ENCODE assay signal across 1 cellular context in the genomic region with DNA sequence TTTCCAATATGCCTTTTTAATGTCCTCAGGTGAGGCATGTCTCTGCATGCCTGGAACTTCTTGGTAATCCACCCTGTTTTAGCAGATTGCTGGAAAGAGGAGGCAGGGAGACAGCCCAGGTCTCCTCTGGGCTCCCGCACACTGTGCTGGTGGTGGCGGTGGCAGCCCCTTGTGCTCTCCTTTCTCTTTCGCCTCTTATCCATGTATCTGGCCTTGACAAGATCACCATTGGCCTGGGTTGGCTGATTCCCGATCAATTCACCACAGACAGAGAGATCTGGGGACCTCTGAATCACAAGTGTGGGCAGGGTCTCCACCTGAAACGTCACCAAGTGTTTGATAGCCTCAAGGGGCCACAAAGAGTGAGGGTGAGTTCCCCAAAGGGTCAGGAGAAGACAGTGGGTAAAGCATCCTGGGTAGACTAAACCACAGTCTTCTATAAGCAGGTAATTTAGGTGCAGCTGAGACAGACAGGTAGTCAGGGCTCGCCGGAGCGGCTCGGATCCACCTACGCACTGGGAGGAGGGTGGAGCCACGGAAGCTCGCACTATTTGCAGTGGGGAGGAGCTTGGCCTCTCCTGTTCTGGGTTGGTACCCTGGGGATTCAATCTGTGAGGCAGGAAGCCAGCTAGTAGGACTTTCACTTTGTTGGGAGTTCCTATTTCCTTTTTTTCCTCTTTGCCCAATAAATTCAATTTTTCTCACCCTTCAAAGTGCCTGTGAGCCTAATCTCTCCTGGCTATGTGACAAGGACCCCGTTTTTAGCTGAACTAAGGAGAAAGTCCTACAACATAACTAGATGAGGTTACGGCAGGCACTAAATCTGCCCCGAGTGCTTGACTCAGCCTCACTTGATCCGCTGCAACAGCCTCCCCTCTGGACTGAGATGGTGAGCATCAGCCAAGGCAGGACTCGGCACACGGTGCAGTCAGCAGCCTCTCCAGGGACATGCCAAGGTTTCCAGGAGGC.
TF ChIP-seq lines count a peak whose summit lies in the region.

No MANE protein-coding gene starts in this region.

TF ChIP-seq in HepG2, 621 proteins besides CTCF, POLR2A, EP300 and RAD21 (continued from another document and continues in another):
- TF ChIP-seq, protein P1, sequence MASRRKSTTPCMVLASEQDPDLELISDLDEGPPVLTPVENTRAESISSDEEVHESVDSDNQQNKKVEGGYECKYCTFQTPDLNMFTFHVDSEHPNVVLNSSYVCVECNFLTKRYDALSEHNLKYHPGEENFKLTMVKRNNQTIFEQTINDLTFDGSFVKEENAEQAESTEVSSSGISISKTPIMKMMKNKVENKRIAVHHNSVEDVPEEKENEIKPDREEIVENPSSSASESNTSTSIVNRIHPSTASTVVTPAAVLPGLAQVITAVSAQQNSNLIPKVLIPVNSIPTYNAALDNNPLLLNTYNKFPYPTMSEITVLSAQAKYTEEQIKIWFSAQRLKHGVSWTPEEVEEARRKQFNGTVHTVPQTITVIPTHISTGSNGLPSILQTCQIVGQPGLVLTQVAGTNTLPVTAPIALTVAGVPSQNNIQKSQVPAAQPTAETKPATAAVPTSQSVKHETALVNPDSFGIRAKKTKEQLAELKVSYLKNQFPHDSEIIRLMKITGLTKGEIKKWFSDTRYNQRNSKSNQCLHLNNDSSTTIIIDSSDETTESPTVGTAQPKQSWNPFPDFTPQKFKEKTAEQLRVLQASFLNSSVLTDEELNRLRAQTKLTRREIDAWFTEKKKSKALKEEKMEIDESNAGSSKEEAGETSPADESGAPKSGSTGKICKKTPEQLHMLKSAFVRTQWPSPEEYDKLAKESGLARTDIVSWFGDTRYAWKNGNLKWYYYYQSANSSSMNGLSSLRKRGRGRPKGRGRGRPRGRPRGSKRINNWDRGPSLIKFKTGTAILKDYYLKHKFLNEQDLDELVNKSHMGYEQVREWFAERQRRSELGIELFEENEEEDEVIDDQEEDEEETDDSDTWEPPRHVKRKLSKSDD (CRISPR knock-in tag; IDR thresholded peaks at IDR 0.05; ENCODE audit: low read depth) = no peak
- TF ChIP-seq, protein P2, sequence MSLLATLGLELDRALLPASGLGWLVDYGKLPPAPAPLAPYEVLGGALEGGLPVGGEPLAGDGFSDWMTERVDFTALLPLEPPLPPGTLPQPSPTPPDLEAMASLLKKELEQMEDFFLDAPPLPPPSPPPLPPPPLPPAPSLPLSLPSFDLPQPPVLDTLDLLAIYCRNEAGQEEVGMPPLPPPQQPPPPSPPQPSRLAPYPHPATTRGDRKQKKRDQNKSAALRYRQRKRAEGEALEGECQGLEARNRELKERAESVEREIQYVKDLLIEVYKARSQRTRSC (CRISPR knock-in tag; IDR thresholded peaks at IDR 0.05; ENCODE audit: low read depth) = no peak
- TF ChIP-seq DNMT3B (CRISPR knock-in tag; conservative IDR thresholded peaks at IDR 0.05) (0 out of 2 replicates have a peak, but pooled peaks have one; percentile 22), ZNF207 (IDR thresholded peaks at IDR 0.05; ENCODE audit: borderline replicate concordance) (no peak), ZNF501 (CRISPR knock-in tag; IDR thresholded peaks at IDR 0.05) (peak; percentile 36; the same call in 1 of the 2 replicates), TAF15 (IDR thresholded peaks at IDR 0.05; ENCODE audit: low read depth, low read length, poor library complexity, severe bottlenecking) (no peak), KDM3A (CRISPR knock-in tag; IDR thresholded peaks at IDR 0.05; ENCODE audit: low read depth) (no peak), ZNF615 (CRISPR knock-in tag; IDR thresholded peaks at IDR 0.05; ENCODE audit: borderline replicate concordance) (no peak), ZFP36 (IDR thresholded peaks at IDR 0.05; ENCODE audit: borderline replicate concordance, low read depth, low read length, partially characterized antibody) (no peak), ZNF33B (CRISPR knock-in tag; IDR thresholded peaks at IDR 0.05) (0 out of 2 replicates have a peak, but pooled peaks have one; percentile 27), BCL6 (CRISPR knock-in tag; IDR thresholded peaks at IDR 0.05) (no peak), NFE2L2 (IDR thresholded peaks at IDR 0.05; ENCODE audit: low read length) (no peak), ZNF44 (CRISPR knock-in tag; IDR thresholded peaks at IDR 0.05) (0 out of 2 replicates have a peak, but pooled peaks have one; percentile 87), MAFF (IDR thresholded peaks at IDR 0.05; ENCODE audit: low read depth, low read length) (no peak), PTBP1 (IDR thresholded peaks at IDR 0.05; ENCODE audit: low read depth, low read length, poor library complexity, severe bottlenecking) (no peak), SOX6 (IDR thresholded peaks at IDR 0.05) (no peak), SOX6 (CRISPR knock-in tag; IDR thresholded peaks at IDR 0.05) (0 out of 2 replicates have a peak, but pooled peaks have one; percentile 10), ZNF790 (CRISPR knock-in tag; IDR thresholded peaks at IDR 0.05; ENCODE audit: borderline replicate concordance) (no peak), ZNF816 (CRISPR knock-in tag; IDR thresholded peaks at IDR 0.05; ENCODE audit: borderline replicate concordance) (no peak), GTF3A (CRISPR knock-in tag; conservative IDR thresholded peaks at IDR 0.05) (no peak), ZSCAN25 (CRISPR knock-in tag; IDR thresholded peaks at IDR 0.05) (0 out of 2 replicates have a peak, but pooled peaks have one; percentile 32), ZNF550 (CRISPR knock-in tag; IDR thresholded peaks at IDR 0.05; ENCODE audit: borderline replicate concordance) (no peak), ZNF354B (CRISPR knock-in tag; IDR thresholded peaks at IDR 0.05) (no peak), SNRNP70 (IDR thresholded peaks at IDR 0.05; ENCODE audit: low read depth, low read length) (no peak), ATM (IDR thresholded peaks at IDR 0.05; ENCODE audit: borderline replicate concordance) (no peak), ZNF274 (CRISPR knock-in tag; IDR thresholded peaks at IDR 0.05) (peak; percentile 63; the same call in 1 of the 2 replicates), PAF1 (CRISPR knock-in tag; IDR thresholded peaks at IDR 0.05) (no peak), SOX13 (IDR thresholded peaks at IDR 0.05) (no peak), SOX13 (CRISPR knock-in tag; conservative IDR thresholded peaks at IDR 0.05 in 1 of 2, IDR thresholded peaks at IDR 0.05 in 1 of 2) (0 out of 4 replicates have a peak, but pooled peaks of 1 of the 2 experiments have one; percentile 15), ZNF839 (CRISPR knock-in tag; IDR thresholded peaks at IDR 0.05; ENCODE audit: borderline replicate concordance) (no peak), HIVEP1 (CRISPR knock-in tag; IDR thresholded peaks at IDR 0.05) (no peak)
- TF ChIP-seq, protein P3, sequence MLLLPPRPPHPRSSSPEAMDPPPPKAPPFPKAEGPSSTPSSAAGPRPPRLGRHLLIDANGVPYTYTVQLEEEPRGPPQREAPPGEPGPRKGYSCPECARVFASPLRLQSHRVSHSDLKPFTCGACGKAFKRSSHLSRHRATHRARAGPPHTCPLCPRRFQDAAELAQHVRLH (CRISPR knock-in tag; IDR thresholded peaks at IDR 0.05; ENCODE audit: borderline replicate concordance, low read depth) = peak; percentile 55; the same call in 1 of the 2 replicates
- TF ChIP-seq, protein P4, sequence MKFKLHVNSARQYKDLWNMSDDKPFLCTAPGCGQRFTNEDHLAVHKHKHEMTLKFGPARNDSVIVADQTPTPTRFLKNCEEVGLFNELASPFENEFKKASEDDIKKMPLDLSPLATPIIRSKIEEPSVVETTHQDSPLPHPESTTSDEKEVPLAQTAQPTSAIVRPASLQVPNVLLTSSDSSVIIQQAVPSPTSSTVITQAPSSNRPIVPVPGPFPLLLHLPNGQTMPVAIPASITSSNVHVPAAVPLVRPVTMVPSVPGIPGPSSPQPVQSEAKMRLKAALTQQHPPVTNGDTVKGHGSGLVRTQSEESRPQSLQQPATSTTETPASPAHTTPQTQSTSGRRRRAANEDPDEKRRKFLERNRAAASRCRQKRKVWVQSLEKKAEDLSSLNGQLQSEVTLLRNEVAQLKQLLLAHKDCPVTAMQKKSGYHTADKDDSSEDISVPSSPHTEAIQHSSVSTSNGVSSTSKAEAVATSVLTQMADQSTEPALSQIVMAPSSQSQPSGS (CRISPR knock-in tag; IDR thresholded peaks at IDR 0.05) = no peak
- TF ChIP-seq, protein P5, sequence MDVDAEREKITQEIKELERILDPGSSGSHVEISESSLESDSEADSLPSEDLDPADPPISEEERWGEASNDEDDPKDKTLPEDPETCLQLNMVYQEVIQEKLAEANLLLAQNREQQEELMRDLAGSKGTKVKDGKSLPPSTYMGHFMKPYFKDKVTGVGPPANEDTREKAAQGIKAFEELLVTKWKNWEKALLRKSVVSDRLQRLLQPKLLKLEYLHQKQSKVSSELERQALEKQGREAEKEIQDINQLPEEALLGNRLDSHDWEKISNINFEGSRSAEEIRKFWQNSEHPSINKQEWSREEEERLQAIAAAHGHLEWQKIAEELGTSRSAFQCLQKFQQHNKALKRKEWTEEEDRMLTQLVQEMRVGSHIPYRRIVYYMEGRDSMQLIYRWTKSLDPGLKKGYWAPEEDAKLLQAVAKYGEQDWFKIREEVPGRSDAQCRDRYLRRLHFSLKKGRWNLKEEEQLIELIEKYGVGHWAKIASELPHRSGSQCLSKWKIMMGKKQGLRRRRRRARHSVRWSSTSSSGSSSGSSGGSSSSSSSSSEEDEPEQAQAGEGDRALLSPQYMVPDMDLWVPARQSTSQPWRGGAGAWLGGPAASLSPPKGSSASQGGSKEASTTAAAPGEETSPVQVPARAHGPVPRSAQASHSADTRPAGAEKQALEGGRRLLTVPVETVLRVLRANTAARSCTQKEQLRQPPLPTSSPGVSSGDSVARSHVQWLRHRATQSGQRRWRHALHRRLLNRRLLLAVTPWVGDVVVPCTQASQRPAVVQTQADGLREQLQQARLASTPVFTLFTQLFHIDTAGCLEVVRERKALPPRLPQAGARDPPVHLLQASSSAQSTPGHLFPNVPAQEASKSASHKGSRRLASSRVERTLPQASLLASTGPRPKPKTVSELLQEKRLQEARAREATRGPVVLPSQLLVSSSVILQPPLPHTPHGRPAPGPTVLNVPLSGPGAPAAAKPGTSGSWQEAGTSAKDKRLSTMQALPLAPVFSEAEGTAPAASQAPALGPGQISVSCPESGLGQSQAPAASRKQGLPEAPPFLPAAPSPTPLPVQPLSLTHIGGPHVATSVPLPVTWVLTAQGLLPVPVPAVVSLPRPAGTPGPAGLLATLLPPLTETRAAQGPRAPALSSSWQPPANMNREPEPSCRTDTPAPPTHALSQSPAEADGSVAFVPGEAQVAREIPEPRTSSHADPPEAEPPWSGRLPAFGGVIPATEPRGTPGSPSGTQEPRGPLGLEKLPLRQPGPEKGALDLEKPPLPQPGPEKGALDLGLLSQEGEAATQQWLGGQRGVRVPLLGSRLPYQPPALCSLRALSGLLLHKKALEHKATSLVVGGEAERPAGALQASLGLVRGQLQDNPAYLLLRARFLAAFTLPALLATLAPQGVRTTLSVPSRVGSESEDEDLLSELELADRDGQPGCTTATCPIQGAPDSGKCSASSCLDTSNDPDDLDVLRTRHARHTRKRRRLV (CRISPR knock-in tag; IDR thresholded peaks at IDR 0.05) = peak; percentile 99
- TF ChIP-seq, protein P6, sequence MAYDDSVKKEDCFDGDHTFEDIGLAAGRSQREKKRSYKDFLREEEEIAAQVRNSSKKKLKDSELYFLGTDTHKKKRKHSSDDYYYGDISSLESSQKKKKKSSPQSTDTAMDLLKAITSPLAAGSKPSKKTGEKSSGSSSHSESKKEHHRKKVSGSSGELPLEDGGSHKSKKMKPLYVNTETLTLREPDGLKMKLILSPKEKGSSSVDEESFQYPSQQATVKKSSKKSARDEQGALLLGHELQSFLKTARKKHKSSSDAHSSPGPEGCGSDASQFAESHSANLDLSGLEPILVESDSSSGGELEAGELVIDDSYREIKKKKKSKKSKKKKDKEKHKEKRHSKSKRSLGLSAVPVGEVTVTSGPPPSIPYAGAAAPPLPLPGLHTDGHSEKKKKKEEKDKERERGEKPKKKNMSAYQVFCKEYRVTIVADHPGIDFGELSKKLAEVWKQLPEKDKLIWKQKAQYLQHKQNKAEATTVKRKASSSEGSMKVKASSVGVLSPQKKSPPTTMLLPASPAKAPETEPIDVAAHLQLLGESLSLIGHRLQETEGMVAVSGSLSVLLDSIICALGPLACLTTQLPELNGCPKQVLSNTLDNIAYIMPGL (CRISPR knock-in tag; IDR thresholded peaks at IDR 0.05; ENCODE audit: borderline replicate concordance in 1 of 2, low read depth in 1 of 2) = 0 out of 4 replicates have a peak, but pooled peaks of 1 of the 2 experiments have one; percentile 23
- TF ChIP-seq, protein P7, sequence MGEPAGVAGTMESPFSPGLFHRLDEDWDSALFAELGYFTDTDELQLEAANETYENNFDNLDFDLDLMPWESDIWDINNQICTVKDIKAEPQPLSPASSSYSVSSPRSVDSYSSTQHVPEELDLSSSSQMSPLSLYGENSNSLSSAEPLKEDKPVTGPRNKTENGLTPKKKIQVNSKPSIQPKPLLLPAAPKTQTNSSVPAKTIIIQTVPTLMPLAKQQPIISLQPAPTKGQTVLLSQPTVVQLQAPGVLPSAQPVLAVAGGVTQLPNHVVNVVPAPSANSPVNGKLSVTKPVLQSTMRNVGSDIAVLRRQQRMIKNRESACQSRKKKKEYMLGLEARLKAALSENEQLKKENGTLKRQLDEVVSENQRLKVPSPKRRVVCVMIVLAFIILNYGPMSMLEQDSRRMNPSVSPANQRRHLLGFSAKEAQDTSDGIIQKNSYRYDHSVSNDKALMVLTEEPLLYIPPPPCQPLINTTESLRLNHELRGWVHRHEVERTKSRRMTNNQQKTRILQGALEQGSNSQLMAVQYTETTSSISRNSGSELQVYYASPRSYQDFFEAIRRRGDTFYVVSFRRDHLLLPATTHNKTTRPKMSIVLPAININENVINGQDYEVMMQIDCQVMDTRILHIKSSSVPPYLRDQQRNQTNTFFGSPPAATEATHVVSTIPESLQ (CRISPR knock-in tag; conservative IDR thresholded peaks at IDR 0.05) = no peak
- TF ChIP-seq, protein P8, sequence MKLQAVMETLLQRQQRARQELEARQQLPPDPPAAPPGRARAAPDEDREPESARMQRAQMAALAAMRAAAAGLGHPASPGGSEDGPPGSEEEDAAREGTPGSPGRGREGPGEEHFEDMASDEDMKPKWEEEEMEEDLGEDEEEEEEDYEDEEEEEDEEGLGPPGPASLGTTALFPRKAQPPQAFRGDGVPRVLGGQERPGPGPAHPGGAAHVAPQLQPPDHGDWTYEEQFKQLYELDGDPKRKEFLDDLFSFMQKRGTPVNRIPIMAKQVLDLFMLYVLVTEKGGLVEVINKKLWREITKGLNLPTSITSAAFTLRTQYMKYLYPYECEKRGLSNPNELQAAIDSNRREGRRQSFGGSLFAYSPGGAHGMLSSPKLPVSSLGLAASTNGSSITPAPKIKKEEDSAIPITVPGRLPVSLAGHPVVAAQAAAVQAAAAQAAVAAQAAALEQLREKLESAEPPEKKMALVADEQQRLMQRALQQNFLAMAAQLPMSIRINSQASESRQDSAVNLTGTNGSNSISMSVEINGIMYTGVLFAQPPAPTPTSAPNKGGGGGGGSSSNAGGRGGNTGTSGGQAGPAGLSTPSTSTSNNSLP (IDR thresholded peaks at IDR 0.05; ENCODE audit: low read depth, low read length) = no peak
- TF ChIP-seq, protein P9, sequence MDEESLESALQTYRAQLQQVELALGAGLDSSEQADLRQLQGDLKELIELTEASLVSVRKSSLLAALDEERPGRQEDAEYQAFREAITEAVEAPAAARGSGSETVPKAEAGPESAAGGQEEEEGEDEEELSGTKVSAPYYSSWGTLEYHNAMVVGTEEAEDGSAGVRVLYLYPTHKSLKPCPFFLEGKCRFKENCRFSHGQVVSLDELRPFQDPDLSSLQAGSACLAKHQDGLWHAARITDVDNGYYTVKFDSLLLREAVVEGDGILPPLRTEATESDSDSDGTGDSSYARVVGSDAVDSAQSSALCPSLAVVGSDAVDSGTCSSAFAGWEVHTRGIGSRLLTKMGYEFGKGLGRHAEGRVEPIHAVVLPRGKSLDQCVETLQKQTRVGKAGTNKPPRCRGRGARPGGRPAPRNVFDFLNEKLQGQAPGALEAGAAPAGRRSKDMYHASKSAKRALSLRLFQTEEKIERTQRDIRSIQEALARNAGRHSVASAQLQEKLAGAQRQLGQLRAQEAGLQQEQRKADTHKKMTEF (CRISPR knock-in tag; IDR thresholded peaks at IDR 0.05) = 0 out of 2 replicates have a peak, but pooled peaks have one; percentile 47
